In genomic region chr6:10945845-10946244, GRCh38 we compare ENCODE assay signal across 36 cellular contexts. TPM values are rescaled to one million over a fixed set of nuclear protein-coding genes. Genes with fewer than 3 reads are reported as not detected.
"Had no signal": no experiment of that assay in that cellular context is flagged by ENCODE, and none has a peak within 500 bp of the region (broad histone marks: within the 10 kb centered on the region; RNA-seq: fewer than 3 reads in every experiment).

No MANE protein-coding gene starts in this region.

- H3K36me3 ChIP-seq: MG63 had no signal

- H3K4me3 ChIP-seq: MG63 had no signal

- H3K9me3 ChIP-seq: MG63 had no signal

- H3K27ac ChIP-seq: KMS-11 had no signal

- H3K4me2 ChIP-seq: KMS-11 had no signal

- DNase-seq: Karpas-422, Kasumi-1, MG63, MM.1S, MV-4-11, NCI-H1048, NCI-H1092, NCI-H1092 treated with DMSO at 0.1 percent for 48 hours, NCI-H1105, NCI-H1105 treated with DMSO at 0.1 percent for 48 hours, NCI-H1417, NCI-H1417 treated with DMSO at 0.1 percent for 48 hours, NCI-H1436, NCI-H1436 treated with DMSO at 0.1 percent for 48 hours, NCI-H146, NCI-H1694, NCI-H1694 treated with DMSO at 0.1 percent for 48 hours, NCI-H187, NCI-H187 treated with DMSO at 0.1 percent for 48 hours, NCI-H1930, NCI-H2029, NCI-H2029 treated with DMSO at 0.1 percent for 48 hours, NCI-H2081, NCI-H2081 treated with DMSO at 0.1 percent for 48 hours, NCI-H2107, NCI-H2171, NCI-H2171 treated with DMSO at 0.1 percent for 48 hours, NCI-H2227 treated with DMSO at 0.1 percent for 48 hours, NCI-H226, NCI-H345, NCI-H446, NCI-H446 treated with DMSO at 0.1 percent for 48 hours, NCI-H510A had no signal

- H3K9ac ChIP-seq: KMS-11 had no signal

- H3K27me3 ChIP-seq: MG63 had no signal

RNA-seq across cellular contexts. Expression of gene SYCP2L, which starts 59.0 kb away (rescaled TPM):
- total RNA-seq: M059J, MCF 10A had no signal
